Comparison of ENCODE assay signal across 39 cellular contexts in the genomic region with DNA sequence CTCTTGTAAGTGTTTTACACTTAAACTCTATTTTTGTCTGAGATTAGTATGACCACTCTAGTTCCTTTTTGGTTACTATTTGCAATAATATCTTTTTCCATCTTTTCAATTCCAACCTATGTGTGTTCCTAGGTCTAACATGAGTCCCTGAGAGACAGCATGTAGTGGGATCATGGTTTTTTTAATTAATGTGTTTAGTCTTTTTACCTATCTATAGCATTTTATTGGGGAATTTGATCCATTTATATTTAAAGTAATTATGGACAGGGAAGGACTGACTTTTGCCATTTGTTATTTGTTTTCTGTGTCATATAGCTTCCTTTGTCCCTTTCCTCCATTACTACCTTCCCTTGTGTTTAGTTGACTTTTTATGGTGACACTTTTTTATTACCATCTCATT. TPM values are rescaled to one million over a fixed set of nuclear protein-coding genes. Genes with fewer than 3 reads are reported as not detected.
"Had no signal": no experiment of that assay in that cellular context is flagged by ENCODE, and none has a peak within 500 bp of the region (broad histone marks: within the 10 kb centered on the region; RNA-seq: fewer than 3 reads in every experiment).

No MANE protein-coding gene starts in this region.

- DNase-seq: Karpas-422, Kasumi-1, MG63, MM.1S, MV-4-11, NCI-H1048, NCI-H1092, NCI-H1092 treated with DMSO at 0.1 percent for 48 hours, NCI-H1105, NCI-H1105 treated with DMSO at 0.1 percent for 48 hours, NCI-H1417, NCI-H1417 treated with DMSO at 0.1 percent for 48 hours, NCI-H1436, NCI-H1436 treated with DMSO at 0.1 percent for 48 hours, NCI-H146, NCI-H1694, NCI-H1694 treated with DMSO at 0.1 percent for 48 hours, NCI-H187, NCI-H1930, NCI-H2029, NCI-H2029 treated with DMSO at 0.1 percent for 48 hours, NCI-H2081, NCI-H2081 treated with DMSO at 0.1 percent for 48 hours, NCI-H2107, NCI-H2171, NCI-H2171 treated with DMSO at 0.1 percent for 48 hours, NCI-H2227 treated with DMSO at 0.1 percent for 48 hours, NCI-H226, NCI-H345, NCI-H446, NCI-H446 treated with DMSO at 0.1 percent for 48 hours, NCI-H510A, NCI-H510A treated with DMSO at 0.1 percent for 48 hours, NCI-H524 had no signal

- H3K27me3 ChIP-seq: MG63 had no signal

- H3K4me3 ChIP-seq: MG63 had no signal

- H3K9ac ChIP-seq: KMS-11 had no signal

- H3K27ac ChIP-seq: KMS-11 had no signal

- H3K4me2 ChIP-seq: KMS-11 had no signal

- H3K36me3 ChIP-seq: MG63 had no signal

RNA-seq across cellular contexts. Expression of a gene that starts 21.7 kb away (rescaled TPM):
- total RNA-seq: LHCN-M2 had no signal

RNA-seq across cellular contexts. Expression of a gene that starts 53.3 kb away (rescaled TPM):
- total RNA-seq: LHCN-M2, M059J, MCF 10A, NCI-H460 had no signal
